ENCODE assay signal across 8 cellular contexts in the genomic region with DNA sequence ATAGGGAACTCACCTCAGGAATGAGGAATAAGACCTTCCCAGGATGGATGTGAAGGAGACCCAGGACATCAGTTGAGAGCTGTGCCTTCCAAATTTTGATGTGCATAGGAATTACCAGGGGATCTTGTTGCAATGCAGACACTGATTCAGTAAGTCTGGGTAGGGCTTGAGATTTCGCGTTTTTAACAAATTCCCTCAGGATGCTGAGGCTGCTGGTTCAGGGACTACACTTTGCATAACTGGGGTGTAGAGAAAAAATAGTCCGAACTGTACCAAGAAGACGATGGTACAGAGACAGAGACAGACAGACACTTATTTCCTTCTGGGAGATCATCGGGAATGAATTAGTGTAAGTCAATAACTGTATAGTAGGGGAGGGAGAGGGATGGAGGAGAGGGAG.
A peak's percentile ranks its signal among the peaks of the same experiment; 100 is the strongest.
DNase-seq lines count a peak whose midpoint lies in the region; ATAC-seq and TF ChIP-seq lines count a peak whose summit lies in the region.

No MANE protein-coding gene starts in this region.

- H3K36me3 ChIP-seq in SJSA1 = no peaks in the 10 kb centered on the region
- H3K36me3 ChIP-seq in gastroesophageal sphincter = no peaks in the 10 kb centered on the region
- H3K36me3 ChIP-seq in PC-3 (ENCODE audit: low read depth, low read length) = no peaks in the 10 kb centered on the region

- no peak overlapping the region for H3K9ac ChIP-seq in PC-3 (ENCODE audit: low read length)

- CTCF ChIA-PET in PC-3 (lab: Charles Lee) = no interaction called here

- no peak for TF ChIP-seq POLR2A in gastroesophageal sphincter (IDR thresholded peaks at IDR 0.05)

- H2AFZ ChIP-seq in PC-3 (ENCODE audit: low read length) = no peak overlapping the region

- TF ChIP-seq CTCF in gastroesophageal sphincter (IDR thresholded peaks at IDR 0.05) = no peak
- no peak for TF ChIP-seq CTCF in PC-3 (conservative IDR thresholded peaks at IDR 0.05; ENCODE audit: low read depth, low read length)

- H3K4me1 ChIP-seq in SJSA1 (replicated peaks) (peaks cover 20% of the 10 kb centered on the region), gastroesophageal sphincter (peaks cover 0 to 17% (median 0%) of the 10 kb centered on the region in 3 donors), PC-3 (ENCODE audit: insufficient read depth, low read length) (no peaks in the 10 kb centered on the region)

- no TSS peak for BruUV-seq in PC-3 (replicated peaks; lab: Mats Ljungman, UMichigan)

- no peak for ATAC-seq in gastroesophageal sphincter
- no peak for ATAC-seq in stimulated activated effector memory CD8-positive, alpha-beta T cell treated with anti-CD3 and anti-CD28 coated beads, Interleukin-12 subunit alpha, Interleukin-12 subunit beta, amount 100 ng/mL, for 72 hours
- no peak for ATAC-seq in PC-3

- H3K27ac ChIP-seq in SJSA1 (no peak overlapping the region), gastroesophageal sphincter (no peak overlapping the region), PC-3 (ENCODE audit: low read length) (no peak overlapping the region)

- H3K9me2 ChIP-seq in PC-3 (replicated peaks; ENCODE audit: low read length) = no peaks in the 10 kb centered on the region

- 84 to 95% methylated on average over 5 of the region's 5 CpGs for WGBS in gastroesophageal sphincter (ENCODE audit: low coverage in 1 of 2), 2 donors

- no peak for TF ChIP-seq EP300 in gastroesophageal sphincter (IDR thresholded peaks at IDR 0.05)

- H3K27ac Mint-ChIP-seq in stimulated activated effector memory CD8-positive, alpha-beta T cell treated with anti-CD3 and anti-CD28 coated beads, Interleukin-12 subunit alpha, Interleukin-12 subunit beta, amount 100 ng/mL, for 72 hours = no peak overlapping the region

- H3K36me3 Mint-ChIP-seq in stimulated activated effector memory CD8-positive, alpha-beta T cell treated with anti-CD3 and anti-CD28 coated beads, Interleukin-12 subunit alpha, Interleukin-12 subunit beta, amount 100 ng/mL, for 72 hours = no peaks in the 10 kb centered on the region

- POLR2A ChIA-PET in PC-3 (lab: Charles Lee; ENCODE audit: unreplicated experiment) = no interaction called here

- no peaks in the 10 kb centered on the region for H3K9me3 ChIP-seq in SJSA1 (replicated peaks)
- no peaks in the 10 kb centered on the region for H3K9me3 ChIP-seq in gastroesophageal sphincter
- H3K9me3 ChIP-seq in PC-3 (ENCODE audit: low read length) = no peaks in the 10 kb centered on the region

- H3K9me3 Mint-ChIP-seq in stimulated activated effector memory CD8-positive, alpha-beta T cell treated with anti-CD3 and anti-CD28 coated beads, Interleukin-12 subunit alpha, Interleukin-12 subunit beta, amount 100 ng/mL, for 72 hours = peaks cover 8% of the 10 kb centered on the region

- peak overlapping the region; percentile 48 for H3K4me3 Mint-ChIP-seq in stimulated activated effector memory CD8-positive, alpha-beta T cell treated with anti-CD3 and anti-CD28 coated beads, Interleukin-12 subunit alpha, Interleukin-12 subunit beta, amount 100 ng/mL, for 72 hours

- no peaks in the 10 kb centered on the region for H3F3A ChIP-seq in PC-3 (ENCODE audit: low read length, unreplicated experiment)

- intact Hi-C loops in posterior cingulate gyrus (cut with DNase I) (no loop called here), PC-3 (cut with micrococcal nuclease) (no loop called here)

- H3K4me2 ChIP-seq in PC-3 (ENCODE audit: low read length) = no peak overlapping the region

- H3K4me3 ChIP-seq in SJSA1 (peak overlapping the region; percentile 34), gastroesophageal sphincter (peak overlapping the region; percentile 59 to 64), PC-3 (ENCODE audit: low read length) (no peak overlapping the region)

- H3K4me1 Mint-ChIP-seq in stimulated activated effector memory CD8-positive, alpha-beta T cell treated with anti-CD3 and anti-CD28 coated beads, Interleukin-12 subunit alpha, Interleukin-12 subunit beta, amount 100 ng/mL, for 72 hours = peaks cover 13% of the 10 kb centered on the region

- H3K79me2 ChIP-seq in PC-3 (ENCODE audit: low read length) = no peaks in the 10 kb centered on the region

- H4K20me1 ChIP-seq in PC-3 (ENCODE audit: low read length) = no peaks in the 10 kb centered on the region

- H3K27me3 ChIP-seq in SJSA1 (replicated peaks) (no peaks in the 10 kb centered on the region), gastroesophageal sphincter (no peaks in the 10 kb centered on the region), PC-3 (ENCODE audit: low read length) (no peaks in the 10 kb centered on the region)

- DNase-seq in NCI-H748 (lab: John Stamatoyannopoulos, UW; ENCODE audit: unreplicated experiment) = peak; percentile 28
- DNase-seq in NCI-H748 treated with DMSO at 0.1 percent for 48 hours (lab: John Stamatoyannopoulos, UW) = no peak
- no peak for DNase-seq in SJSA1 (ENCODE audit: low read depth in 1 of 2, low spot score in 2 of 2)
- no peak for DNase-seq in stimulated activated effector memory CD8-positive, alpha-beta T cell treated with anti-CD3 and anti-CD28 coated beads, Interleukin-12 subunit alpha, Interleukin-12 subunit beta, amount 100 ng/mL, for 72 hours (ENCODE audit: low spot score in 2 of 2)
- no peak for DNase-seq in posterior cingulate gyrus
- DNase-seq in NCI-H345 (lab: John Stamatoyannopoulos, UW) = no peak
- DNase-seq in PC-3 = no peak
